Comparison of ENCODE assay signal across 1 cellular context in the genomic region with DNA sequence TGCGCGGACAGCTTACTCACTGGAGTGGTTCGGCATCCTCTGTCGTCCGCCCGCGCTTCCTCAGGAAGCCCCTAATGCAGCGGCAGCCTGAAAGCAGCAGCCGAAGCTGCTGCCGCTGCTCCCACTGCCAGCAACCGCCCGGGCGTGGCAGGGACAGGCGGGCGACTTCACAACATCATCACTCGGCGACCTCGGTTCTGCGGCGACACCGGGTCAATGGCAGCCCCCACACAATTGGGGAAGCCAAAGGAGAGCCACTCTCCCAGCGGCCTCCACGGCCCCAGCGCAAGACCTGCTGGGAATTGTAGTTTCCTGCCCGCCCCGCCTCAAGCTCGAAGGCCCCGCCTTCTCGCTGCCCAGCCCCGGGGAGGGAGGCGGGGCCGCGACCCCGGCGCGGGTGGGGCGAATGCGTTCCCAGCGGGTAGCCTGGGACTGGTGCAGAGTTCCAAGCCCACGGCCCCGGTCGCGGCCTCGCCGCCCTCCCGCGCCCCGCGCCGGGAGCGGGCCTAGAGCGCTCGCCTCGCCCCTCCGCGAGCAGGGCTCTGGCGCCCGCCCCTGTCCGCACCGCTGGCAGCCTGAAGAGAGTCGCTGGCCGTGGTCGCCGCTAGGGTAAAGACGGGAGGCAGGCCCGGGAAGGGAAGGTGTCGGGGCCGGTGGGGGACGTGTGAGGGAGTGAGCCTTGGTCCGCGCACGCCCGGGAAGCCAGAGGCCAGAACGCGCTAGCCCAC.
TF ChIP-seq lines count a peak whose summit lies in the region.

A gene with protein sequence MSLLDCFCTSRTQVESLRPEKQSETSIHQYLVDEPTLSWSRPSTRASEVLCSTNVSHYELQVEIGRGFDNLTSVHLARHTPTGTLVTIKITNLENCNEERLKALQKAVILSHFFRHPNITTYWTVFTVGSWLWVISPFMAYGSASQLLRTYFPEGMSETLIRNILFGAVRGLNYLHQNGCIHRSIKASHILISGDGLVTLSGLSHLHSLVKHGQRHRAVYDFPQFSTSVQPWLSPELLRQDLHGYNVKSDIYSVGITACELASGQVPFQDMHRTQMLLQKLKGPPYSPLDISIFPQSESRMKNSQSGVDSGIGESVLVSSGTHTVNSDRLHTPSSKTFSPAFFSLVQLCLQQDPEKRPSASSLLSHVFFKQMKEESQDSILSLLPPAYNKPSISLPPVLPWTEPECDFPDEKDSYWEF (plus strand): TSS at position 411 of the 728 bp plus-strand sequence. CDS start 3,101 bp downstream, outside the sequence.
A gene with protein sequence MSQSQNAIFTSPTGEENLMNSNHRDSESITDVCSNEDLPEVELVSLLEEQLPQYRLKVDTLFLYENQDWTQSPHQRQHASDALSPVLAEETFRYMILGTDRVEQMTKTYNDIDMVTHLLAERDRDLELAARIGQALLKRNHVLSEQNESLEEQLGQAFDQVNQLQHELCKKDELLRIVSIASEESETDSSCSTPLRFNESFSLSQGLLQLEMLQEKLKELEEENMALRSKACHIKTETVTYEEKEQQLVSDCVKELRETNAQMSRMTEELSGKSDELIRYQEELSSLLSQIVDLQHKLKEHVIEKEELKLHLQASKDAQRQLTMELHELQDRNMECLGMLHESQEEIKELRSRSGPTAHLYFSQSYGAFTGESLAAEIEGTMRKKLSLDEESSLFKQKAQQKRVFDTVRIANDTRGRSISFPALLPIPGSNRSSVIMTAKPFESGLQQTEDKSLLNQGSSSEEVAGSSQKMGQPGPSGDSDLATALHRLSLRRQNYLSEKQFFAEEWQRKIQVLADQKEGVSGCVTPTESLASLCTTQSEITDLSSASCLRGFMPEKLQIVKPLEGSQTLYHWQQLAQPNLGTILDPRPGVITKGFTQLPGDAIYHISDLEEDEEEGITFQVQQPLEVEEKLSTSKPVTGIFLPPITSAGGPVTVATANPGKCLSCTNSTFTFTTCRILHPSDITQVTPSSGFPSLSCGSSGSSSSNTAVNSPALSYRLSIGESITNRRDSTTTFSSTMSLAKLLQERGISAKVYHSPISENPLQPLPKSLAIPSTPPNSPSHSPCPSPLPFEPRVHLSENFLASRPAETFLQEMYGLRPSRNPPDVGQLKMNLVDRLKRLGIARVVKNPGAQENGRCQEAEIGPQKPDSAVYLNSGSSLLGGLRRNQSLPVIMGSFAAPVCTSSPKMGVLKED (minus strand): TSS at position 129 of the 728 bp plus-strand sequence. CDS start 30,951 bp downstream, outside the sequence.

TF ChIP-seq in HepG2, 621 proteins besides CTCF, POLR2A, EP300 and RAD21 (continued from another document and continues in another):
- TF ChIP-seq, protein P1, sequence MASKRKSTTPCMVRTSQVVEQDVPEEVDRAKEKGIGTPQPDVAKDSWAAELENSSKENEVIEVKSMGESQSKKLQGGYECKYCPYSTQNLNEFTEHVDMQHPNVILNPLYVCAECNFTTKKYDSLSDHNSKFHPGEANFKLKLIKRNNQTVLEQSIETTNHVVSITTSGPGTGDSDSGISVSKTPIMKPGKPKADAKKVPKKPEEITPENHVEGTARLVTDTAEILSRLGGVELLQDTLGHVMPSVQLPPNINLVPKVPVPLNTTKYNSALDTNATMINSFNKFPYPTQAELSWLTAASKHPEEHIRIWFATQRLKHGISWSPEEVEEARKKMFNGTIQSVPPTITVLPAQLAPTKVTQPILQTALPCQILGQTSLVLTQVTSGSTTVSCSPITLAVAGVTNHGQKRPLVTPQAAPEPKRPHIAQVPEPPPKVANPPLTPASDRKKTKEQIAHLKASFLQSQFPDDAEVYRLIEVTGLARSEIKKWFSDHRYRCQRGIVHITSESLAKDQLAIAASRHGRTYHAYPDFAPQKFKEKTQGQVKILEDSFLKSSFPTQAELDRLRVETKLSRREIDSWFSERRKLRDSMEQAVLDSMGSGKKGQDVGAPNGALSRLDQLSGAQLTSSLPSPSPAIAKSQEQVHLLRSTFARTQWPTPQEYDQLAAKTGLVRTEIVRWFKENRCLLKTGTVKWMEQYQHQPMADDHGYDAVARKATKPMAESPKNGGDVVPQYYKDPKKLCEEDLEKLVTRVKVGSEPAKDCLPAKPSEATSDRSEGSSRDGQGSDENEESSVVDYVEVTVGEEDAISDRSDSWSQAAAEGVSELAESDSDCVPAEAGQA (IDR thresholded peaks at IDR 0.05; ENCODE audit: low read depth): peak; percentile 96
- TF ChIP-seq, protein P1 (CRISPR knock-in tag; IDR thresholded peaks at IDR 0.05; ENCODE audit: borderline replicate concordance): peak; percentile 94; the same call in 1 of the 2 replicates
- TF ChIP-seq ZNF251 (CRISPR knock-in tag; IDR thresholded peaks at IDR 0.05) (no peak), ETV6 (CRISPR knock-in tag; conservative IDR thresholded peaks at IDR 0.05) (peak; percentile 31), ZNF549 (CRISPR knock-in tag; IDR thresholded peaks at IDR 0.05) (no peak), SIX1 (CRISPR knock-in tag; IDR thresholded peaks at IDR 0.05; ENCODE audit: borderline replicate concordance) (no peak; the same call in 1 of the 2 replicates), GABPB1 (CRISPR knock-in tag; IDR thresholded peaks at IDR 0.05) (peak; percentile 94), CEBPG (CRISPR knock-in tag; IDR thresholded peaks at IDR 0.05) (peak; percentile 50), ZNF431 (CRISPR knock-in tag; IDR thresholded peaks at IDR 0.05; ENCODE audit: borderline replicate concordance, low read depth) (peak; percentile 97), ELF3 (CRISPR knock-in tag; IDR thresholded peaks at IDR 0.05) (peak; percentile 62), ZNF543 (CRISPR knock-in tag; IDR thresholded peaks at IDR 0.05) (peak; percentile 81), TCF12 (IDR thresholded peaks at IDR 0.05) (no peak), TCF12 (CRISPR knock-in tag; IDR thresholded peaks at IDR 0.05) (peak; percentile 6), SPEN (CRISPR knock-in tag; IDR thresholded peaks at IDR 0.05; ENCODE audit: low read depth) (peak; percentile 84), SAP130 (CRISPR knock-in tag; IDR thresholded peaks at IDR 0.05; ENCODE audit: low read depth) (peak; percentile 97), POGZ (CRISPR knock-in tag; IDR thresholded peaks at IDR 0.05) (peak; percentile 99), HMG20A (CRISPR knock-in tag; IDR thresholded peaks at IDR 0.05; ENCODE audit: borderline replicate concordance) (no peak; the same call in 1 of the 2 replicates), RXRB (CRISPR knock-in tag; IDR thresholded peaks at IDR 0.05; ENCODE audit: borderline replicate concordance) (peak; percentile 84), HOXA7 (CRISPR knock-in tag; IDR thresholded peaks at IDR 0.05) (no peak), RCOR2 (CRISPR knock-in tag; IDR thresholded peaks at IDR 0.05) (peak; percentile 41; the same call in 1 of the 2 replicates), KLF6 (CRISPR knock-in tag; IDR thresholded peaks at IDR 0.05) (peak; percentile 77; the same call in 1 of the 2 replicates), ZNF644 (CRISPR knock-in tag; IDR thresholded peaks at IDR 0.05; ENCODE audit: low read depth) (peak; percentile 88), PCBP1 (IDR thresholded peaks at IDR 0.05; ENCODE audit: borderline replicate concordance, low read depth, low read length) (peak; percentile 98), ZNF432 (CRISPR knock-in tag; IDR thresholded peaks at IDR 0.05; ENCODE audit: borderline replicate concordance) (peak; percentile 76; the same call in 1 of the 2 replicates), ZKSCAN5 (CRISPR knock-in tag; IDR thresholded peaks at IDR 0.05) (no peak), ATF7-NPFF (CRISPR knock-in tag; IDR thresholded peaks at IDR 0.05; ENCODE audit: low read depth) (peak; percentile 85), PAX8 (CRISPR knock-in tag; IDR thresholded peaks at IDR 0.05; ENCODE audit: borderline replicate concordance) (peak; percentile 56; the same call in 1 of the 2 replicates)
- TF ChIP-seq, protein P2, sequence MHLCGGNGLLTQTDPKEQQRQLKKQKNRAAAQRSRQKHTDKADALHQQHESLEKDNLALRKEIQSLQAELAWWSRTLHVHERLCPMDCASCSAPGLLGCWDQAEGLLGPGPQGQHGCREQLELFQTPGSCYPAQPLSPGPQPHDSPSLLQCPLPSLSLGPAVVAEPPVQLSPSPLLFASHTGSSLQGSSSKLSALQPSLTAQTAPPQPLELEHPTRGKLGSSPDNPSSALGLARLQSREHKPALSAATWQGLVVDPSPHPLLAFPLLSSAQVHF (CRISPR knock-in tag; IDR thresholded peaks at IDR 0.05): peak; percentile 79; the same call in 1 of the 2 replicates
- TF ChIP-seq, protein P3, sequence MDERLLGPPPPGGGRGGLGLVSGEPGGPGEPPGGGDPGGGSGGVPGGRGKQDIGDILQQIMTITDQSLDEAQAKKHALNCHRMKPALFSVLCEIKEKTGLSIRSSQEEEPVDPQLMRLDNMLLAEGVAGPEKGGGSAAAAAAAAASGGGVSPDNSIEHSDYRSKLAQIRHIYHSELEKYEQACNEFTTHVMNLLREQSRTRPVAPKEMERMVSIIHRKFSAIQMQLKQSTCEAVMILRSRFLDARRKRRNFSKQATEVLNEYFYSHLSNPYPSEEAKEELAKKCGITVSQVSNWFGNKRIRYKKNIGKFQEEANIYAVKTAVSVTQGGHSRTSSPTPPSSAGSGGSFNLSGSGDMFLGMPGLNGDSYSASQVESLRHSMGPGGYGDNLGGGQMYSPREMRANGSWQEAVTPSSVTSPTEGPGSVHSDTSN (CRISPR knock-in tag; IDR thresholded peaks at IDR 0.05): no peak
- TF ChIP-seq, protein P4, sequence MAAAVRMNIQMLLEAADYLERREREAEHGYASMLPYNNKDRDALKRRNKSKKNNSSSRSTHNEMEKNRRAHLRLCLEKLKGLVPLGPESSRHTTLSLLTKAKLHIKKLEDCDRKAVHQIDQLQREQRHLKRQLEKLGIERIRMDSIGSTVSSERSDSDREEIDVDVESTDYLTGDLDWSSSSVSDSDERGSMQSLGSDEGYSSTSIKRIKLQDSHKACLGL (CRISPR knock-in tag; IDR thresholded peaks at IDR 0.05): peak; percentile 82
- TF ChIP-seq, protein P5, sequence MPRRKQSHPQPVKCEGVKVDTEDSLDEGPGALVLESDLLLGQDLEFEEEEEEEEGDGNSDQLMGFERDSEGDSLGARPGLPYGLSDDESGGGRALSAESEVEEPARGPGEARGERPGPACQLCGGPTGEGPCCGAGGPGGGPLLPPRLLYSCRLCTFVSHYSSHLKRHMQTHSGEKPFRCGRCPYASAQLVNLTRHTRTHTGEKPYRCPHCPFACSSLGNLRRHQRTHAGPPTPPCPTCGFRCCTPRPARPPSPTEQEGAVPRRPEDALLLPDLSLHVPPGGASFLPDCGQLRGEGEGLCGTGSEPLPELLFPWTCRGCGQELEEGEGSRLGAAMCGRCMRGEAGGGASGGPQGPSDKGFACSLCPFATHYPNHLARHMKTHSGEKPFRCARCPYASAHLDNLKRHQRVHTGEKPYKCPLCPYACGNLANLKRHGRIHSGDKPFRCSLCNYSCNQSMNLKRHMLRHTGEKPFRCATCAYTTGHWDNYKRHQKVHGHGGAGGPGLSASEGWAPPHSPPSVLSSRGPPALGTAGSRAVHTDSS (CRISPR knock-in tag; conservative IDR thresholded peaks at IDR 0.05): no peak; the same call in none of the 2 replicates
- TF ChIP-seq, protein P6, sequence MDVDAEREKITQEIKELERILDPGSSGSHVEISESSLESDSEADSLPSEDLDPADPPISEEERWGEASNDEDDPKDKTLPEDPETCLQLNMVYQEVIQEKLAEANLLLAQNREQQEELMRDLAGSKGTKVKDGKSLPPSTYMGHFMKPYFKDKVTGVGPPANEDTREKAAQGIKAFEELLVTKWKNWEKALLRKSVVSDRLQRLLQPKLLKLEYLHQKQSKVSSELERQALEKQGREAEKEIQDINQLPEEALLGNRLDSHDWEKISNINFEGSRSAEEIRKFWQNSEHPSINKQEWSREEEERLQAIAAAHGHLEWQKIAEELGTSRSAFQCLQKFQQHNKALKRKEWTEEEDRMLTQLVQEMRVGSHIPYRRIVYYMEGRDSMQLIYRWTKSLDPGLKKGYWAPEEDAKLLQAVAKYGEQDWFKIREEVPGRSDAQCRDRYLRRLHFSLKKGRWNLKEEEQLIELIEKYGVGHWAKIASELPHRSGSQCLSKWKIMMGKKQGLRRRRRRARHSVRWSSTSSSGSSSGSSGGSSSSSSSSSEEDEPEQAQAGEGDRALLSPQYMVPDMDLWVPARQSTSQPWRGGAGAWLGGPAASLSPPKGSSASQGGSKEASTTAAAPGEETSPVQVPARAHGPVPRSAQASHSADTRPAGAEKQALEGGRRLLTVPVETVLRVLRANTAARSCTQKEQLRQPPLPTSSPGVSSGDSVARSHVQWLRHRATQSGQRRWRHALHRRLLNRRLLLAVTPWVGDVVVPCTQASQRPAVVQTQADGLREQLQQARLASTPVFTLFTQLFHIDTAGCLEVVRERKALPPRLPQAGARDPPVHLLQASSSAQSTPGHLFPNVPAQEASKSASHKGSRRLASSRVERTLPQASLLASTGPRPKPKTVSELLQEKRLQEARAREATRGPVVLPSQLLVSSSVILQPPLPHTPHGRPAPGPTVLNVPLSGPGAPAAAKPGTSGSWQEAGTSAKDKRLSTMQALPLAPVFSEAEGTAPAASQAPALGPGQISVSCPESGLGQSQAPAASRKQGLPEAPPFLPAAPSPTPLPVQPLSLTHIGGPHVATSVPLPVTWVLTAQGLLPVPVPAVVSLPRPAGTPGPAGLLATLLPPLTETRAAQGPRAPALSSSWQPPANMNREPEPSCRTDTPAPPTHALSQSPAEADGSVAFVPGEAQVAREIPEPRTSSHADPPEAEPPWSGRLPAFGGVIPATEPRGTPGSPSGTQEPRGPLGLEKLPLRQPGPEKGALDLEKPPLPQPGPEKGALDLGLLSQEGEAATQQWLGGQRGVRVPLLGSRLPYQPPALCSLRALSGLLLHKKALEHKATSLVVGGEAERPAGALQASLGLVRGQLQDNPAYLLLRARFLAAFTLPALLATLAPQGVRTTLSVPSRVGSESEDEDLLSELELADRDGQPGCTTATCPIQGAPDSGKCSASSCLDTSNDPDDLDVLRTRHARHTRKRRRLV (CRISPR knock-in tag; IDR thresholded peaks at IDR 0.05): peak; percentile 96
- TF ChIP-seq, protein P7, sequence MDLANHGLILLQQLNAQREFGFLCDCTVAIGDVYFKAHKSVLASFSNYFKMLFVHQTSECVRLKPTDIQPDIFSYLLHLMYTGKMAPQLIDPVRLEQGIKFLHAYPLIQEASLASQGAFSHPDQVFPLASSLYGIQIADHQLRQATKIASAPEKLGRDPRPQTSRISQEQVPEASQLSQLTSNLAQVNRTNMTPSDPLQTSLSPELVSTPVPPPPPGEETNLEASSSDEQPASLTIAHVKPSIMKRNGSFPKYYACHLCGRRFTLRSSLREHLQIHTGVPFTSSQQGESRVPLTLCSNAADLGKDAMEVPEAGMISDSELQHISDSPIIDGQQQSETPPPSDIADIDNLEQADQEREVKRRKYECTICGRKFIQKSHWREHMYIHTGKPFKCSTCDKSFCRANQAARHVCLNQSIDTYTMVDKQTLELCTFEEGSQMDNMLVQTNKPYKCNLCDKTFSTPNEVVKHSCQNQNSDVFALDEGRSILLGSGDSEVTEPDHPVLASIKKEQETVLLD (CRISPR knock-in tag; IDR thresholded peaks at IDR 0.05; ENCODE audit: low read depth): peak; percentile 98
